Comparison of ENCODE assay signal across 18 cellular contexts in the genomic region with DNA sequence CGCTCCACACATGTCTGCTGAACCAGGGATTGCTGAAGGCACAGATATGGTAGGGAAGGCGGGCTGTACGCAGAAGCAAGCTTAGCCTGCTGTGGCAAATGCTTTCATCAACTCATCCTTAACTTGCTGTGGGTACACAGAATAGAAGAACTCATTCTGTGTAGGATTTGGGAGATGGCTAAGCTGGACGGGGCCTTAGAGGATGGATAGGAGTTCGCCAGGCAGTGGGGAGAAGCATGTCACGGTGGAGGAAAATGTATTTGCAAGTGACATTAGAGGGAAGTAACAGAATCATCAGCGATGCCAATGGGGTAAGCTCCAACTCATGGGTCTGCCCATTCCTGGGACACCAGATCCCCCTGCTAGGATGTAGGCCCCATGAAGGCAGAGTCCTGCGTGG.
DNase-seq lines count a peak whose midpoint lies in the region; ATAC-seq and TF ChIP-seq lines count a peak whose summit lies in the region.
"Had no signal": no experiment of that assay in that cellular context is flagged by ENCODE, and none has a peak within 500 bp of the region (broad histone marks: within the 10 kb centered on the region; RNA-seq: fewer than 3 reads in every experiment).

No MANE protein-coding gene starts in this region.

- no peak for TF ChIP-seq RAD21 in SK-N-SH (IDR thresholded peaks at IDR 0.05; ENCODE audit: low read length)

- H3F3A ChIP-seq in SK-N-SH (replicated peaks; ENCODE audit: insufficient read depth), result no peaks in the 10 kb centered on the region

- H3K27ac ChIP-seq in SK-N-SH (ENCODE audit: low read depth in 2 of 2, low read length in 1 of 2) (no peak overlapping the region), suprapubic skin (no peak overlapping the region)
- H3K27ac ChIP-seq: 22Rv1; A549; BLaER1 treated with 17β-estradiol and CSF1 and Interleukin-3, amounts not matched to agents 10 nM and 100 nM; C4-2B had no signal

- no peaks in the 10 kb centered on the region for H3K36me3 Mint-ChIP-seq in endothelial cell (ENCODE audit: low read depth, unreplicated experiment)
- H3K36me3 Mint-ChIP-seq in stimulated activated effector memory CD8-positive, alpha-beta T cell treated with anti-CD3 and anti-CD28 coated beads, Interleukin-12 subunit alpha, Interleukin-12 subunit beta, amount 100 ng/mL, for 72 hours, result no peaks in the 10 kb centered on the region
- H3K36me3 Mint-ChIP-seq: CD8-positive, alpha-beta T cell had no signal

- CTCF ChIA-PET in SK-N-SH (lab: Yijun Ruan, JAX), result no interaction called here

- no peak overlapping the region for H3K9ac ChIP-seq in SK-N-SH
- H3K9ac ChIP-seq: BLaER1 treated with 17β-estradiol and CSF1 and Interleukin-3, amounts not matched to agents 10 nM and 100 nM had no signal

- no peaks in the 10 kb centered on the region for H3K9me2 ChIP-seq in SK-N-SH

- no peak overlapping the region for H2AFZ ChIP-seq in SK-N-SH (ENCODE audit: low read depth)

- H3K9me3 Mint-ChIP-seq in endothelial cell (ENCODE audit: unreplicated experiment), result no peaks in the 10 kb centered on the region
- no peaks in the 10 kb centered on the region for H3K9me3 Mint-ChIP-seq in stimulated activated effector memory CD8-positive, alpha-beta T cell treated with anti-CD3 and anti-CD28 coated beads, Interleukin-12 subunit alpha, Interleukin-12 subunit beta, amount 100 ng/mL, for 72 hours
- H3K9me3 Mint-ChIP-seq: CD4-positive, alpha-beta T cell; CD8-positive, alpha-beta T cell had no signal

- peak overlapping the region; percentile 62 for H3K27ac Mint-ChIP-seq in endothelial cell (ENCODE audit: unreplicated experiment)
- H3K27ac Mint-ChIP-seq in stimulated activated effector memory CD8-positive, alpha-beta T cell treated with anti-CD3 and anti-CD28 coated beads, Interleukin-12 subunit alpha, Interleukin-12 subunit beta, amount 100 ng/mL, for 72 hours, result no peak overlapping the region
- H3K27ac Mint-ChIP-seq: B cell; CD4-positive, alpha-beta T cell; CD8-positive, alpha-beta T cell had no signal

- TF ChIP-seq CTCF in SK-N-SH (IDR thresholded peaks at IDR 0.05) (no peak), endothelial cell (IDR thresholded peaks at IDR 0.05; ENCODE audit: unreplicated experiment) (no peak), suprapubic skin (IDR thresholded peaks at IDR 0.05) (no peak)

- H3K4me1 Mint-ChIP-seq in endothelial cell (ENCODE audit: unreplicated experiment), result no peaks in the 10 kb centered on the region
- H3K4me1 Mint-ChIP-seq in stimulated activated effector memory CD8-positive, alpha-beta T cell treated with anti-CD3 and anti-CD28 coated beads, Interleukin-12 subunit alpha, Interleukin-12 subunit beta, amount 100 ng/mL, for 72 hours, result no peaks in the 10 kb centered on the region
- H3K4me1 Mint-ChIP-seq: B cell had no signal

- no peaks in the 10 kb centered on the region for H3K79me2 ChIP-seq in SK-N-SH (ENCODE audit: insufficient read depth)

- no peak for TF ChIP-seq POLR2A in suprapubic skin (IDR thresholded peaks at IDR 0.05)

- no peaks in the 10 kb centered on the region for H4K20me1 ChIP-seq in SK-N-SH (ENCODE audit: insufficient read depth)
- H4K20me1 ChIP-seq: BLaER1 treated with 17β-estradiol and CSF1 and Interleukin-3, amounts not matched to agents 10 nM and 100 nM had no signal

- H3K27me3 ChIP-seq in SK-N-SH (ENCODE audit: insufficient read depth) (no peaks in the 10 kb centered on the region), suprapubic skin (no peaks in the 10 kb centered on the region)
- H3K27me3 ChIP-seq: BLaER1 treated with 17β-estradiol and CSF1 and Interleukin-3, amounts not matched to agents 10 nM and 100 nM had no signal

- DNase-seq in SK-N-SH (no peak), endothelial cell (ENCODE audit: low spot score) (no peak), suprapubic skin (ENCODE audit: low spot score in 2 of 2) (no peak), RPMI8226 (no peak)
- no peak for DNase-seq in stimulated activated effector memory CD8-positive, alpha-beta T cell treated with anti-CD3 and anti-CD28 coated beads, Interleukin-12 subunit alpha, Interleukin-12 subunit beta, amount 100 ng/mL, for 72 hours (ENCODE audit: low spot score in 2 of 2)
- DNase-seq: AML-193; Caco-2; Calu3; CD4-positive, alpha-beta T cell; CD8-positive, alpha-beta T cell; DMS79 treated with DMSO at 0.1 percent for 48 hours; GF-D8 had no signal

- H3K4me3 Mint-ChIP-seq in endothelial cell (ENCODE audit: unreplicated experiment), result no peak overlapping the region
- H3K4me3 Mint-ChIP-seq in stimulated activated effector memory CD8-positive, alpha-beta T cell treated with anti-CD3 and anti-CD28 coated beads, Interleukin-12 subunit alpha, Interleukin-12 subunit beta, amount 100 ng/mL, for 72 hours, result no peak overlapping the region
- H3K4me3 Mint-ChIP-seq: B cell; CD4-positive, alpha-beta T cell; CD8-positive, alpha-beta T cell had no signal

- H3K4me1 ChIP-seq in SK-N-SH (ENCODE audit: control insufficient read depth in 1 of 2, insufficient read depth in 2 of 2, low read depth in 1 of 2, low read length in 1 of 2), result no peaks in the 10 kb centered on the region; a peak in 1 of 4 replicates
- H3K4me1 ChIP-seq in suprapubic skin, result no peaks in the 10 kb centered on the region
- H3K4me1 ChIP-seq: A549, Caco-2 had no signal

- H3K36me3 ChIP-seq in SK-N-SH (replicated peaks in 1 of 2; ENCODE audit: control insufficient read depth in 1 of 2, insufficient read depth in 2 of 2, low read length in 1 of 2) (no peaks in the 10 kb centered on the region), suprapubic skin (no peaks in the 10 kb centered on the region)
- H3K36me3 ChIP-seq: BLaER1 treated with 17β-estradiol and CSF1 and Interleukin-3, amounts not matched to agents 10 nM and 100 nM had no signal

- no peak for ATAC-seq in SK-N-SH treated with all-trans-retinoic acid at 6 μM for 48 hours
- peak; percentile 38 for ATAC-seq in stimulated activated effector memory CD8-positive, alpha-beta T cell treated with anti-CD3 and anti-CD28 coated beads, Interleukin-12 subunit alpha, Interleukin-12 subunit beta, amount 100 ng/mL, for 72 hours
- ATAC-seq: A549; CD8-positive, alpha-beta T cell had no signal

- WGBS in SK-N-SH (ENCODE audit: low lambda C conversion rate), result 56% methylated on average over 8 of the region's 8 CpGs
- WGBS in suprapubic skin, result 91% methylated on average over 8 of the region's 8 CpGs

- no peaks in the 10 kb centered on the region for H3K9me3 ChIP-seq in SK-N-SH
- no peaks in the 10 kb centered on the region for H3K9me3 ChIP-seq in suprapubic skin
- H3K9me3 ChIP-seq: A549; BLaER1 treated with 17β-estradiol and CSF1 and Interleukin-3, amounts not matched to agents 10 nM and 100 nM; Caco-2 had no signal

- H3K27me3 Mint-ChIP-seq in endothelial cell (ENCODE audit: unreplicated experiment), result peaks cover 3% of the 10 kb centered on the region
- H3K27me3 Mint-ChIP-seq: B cell had no signal

- POLR2A ChIA-PET in SK-N-SH (lab: Yijun Ruan, JAX), result no interaction called here

- TF ChIP-seq EP300 in SK-N-SH (IDR thresholded peaks at IDR 0.05; ENCODE audit: borderline replicate concordance in 1 of 2, low read depth in 1 of 2, low read length in 1 of 2), result no peak
- TF ChIP-seq EP300 in suprapubic skin (IDR thresholded peaks at IDR 0.05), result no peak

- no peak overlapping the region for H3K4me3 ChIP-seq in SK-N-SH (ENCODE audit: low read depth in 2 of 2, low read length in 1 of 2)
- no peak overlapping the region for H3K4me3 ChIP-seq in suprapubic skin
- H3K4me3 ChIP-seq: A549; BLaER1 treated with 17β-estradiol and CSF1 and Interleukin-3, amounts not matched to agents 10 nM and 100 nM had no signal

- no peak overlapping the region for H3K4me2 ChIP-seq in SK-N-SH
- H3K4me2 ChIP-seq: A549; BLaER1 treated with 17β-estradiol and CSF1 and Interleukin-3, amounts not matched to agents 10 nM and 100 nM had no signal

TF ChIP-seq in SK-N-SH treated with all-trans-retinoic acid at 6 μM for 48 hours, 23 proteins besides CTCF, POLR2A, EP300 and RAD21:
- TF ChIP-seq, protein P1, sequence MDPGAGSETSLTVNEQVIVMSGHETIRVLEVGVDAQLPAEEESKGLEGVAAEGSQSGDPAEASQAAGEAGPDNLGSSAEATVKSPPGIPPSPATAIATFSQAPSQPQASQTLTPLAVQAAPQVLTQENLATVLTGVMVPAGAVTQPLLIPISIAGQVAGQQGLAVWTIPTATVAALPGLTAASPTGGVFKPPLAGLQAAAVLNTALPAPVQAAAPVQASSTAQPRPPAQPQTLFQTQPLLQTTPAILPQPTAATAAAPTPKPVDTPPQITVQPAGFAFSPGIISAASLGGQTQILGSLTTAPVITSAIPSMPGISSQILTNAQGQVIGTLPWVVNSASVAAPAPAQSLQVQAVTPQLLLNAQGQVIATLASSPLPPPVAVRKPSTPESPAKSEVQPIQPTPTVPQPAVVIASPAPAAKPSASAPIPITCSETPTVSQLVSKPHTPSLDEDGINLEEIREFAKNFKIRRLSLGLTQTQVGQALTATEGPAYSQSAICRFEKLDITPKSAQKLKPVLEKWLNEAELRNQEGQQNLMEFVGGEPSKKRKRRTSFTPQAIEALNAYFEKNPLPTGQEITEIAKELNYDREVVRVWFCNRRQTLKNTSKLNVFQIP (CRISPR knock-in tag; IDR thresholded peaks at IDR 0.05; ENCODE audit: borderline replicate concordance, low read depth), result no peak
- peak; percentile 79 for TF ChIP-seq ZFP3 (CRISPR knock-in tag; IDR thresholded peaks at IDR 0.05)

TF ChIP-seq in SK-N-SH, 30 proteins besides CTCF, POLR2A, EP300 and RAD21:
- TF ChIP-seq, protein P2, sequence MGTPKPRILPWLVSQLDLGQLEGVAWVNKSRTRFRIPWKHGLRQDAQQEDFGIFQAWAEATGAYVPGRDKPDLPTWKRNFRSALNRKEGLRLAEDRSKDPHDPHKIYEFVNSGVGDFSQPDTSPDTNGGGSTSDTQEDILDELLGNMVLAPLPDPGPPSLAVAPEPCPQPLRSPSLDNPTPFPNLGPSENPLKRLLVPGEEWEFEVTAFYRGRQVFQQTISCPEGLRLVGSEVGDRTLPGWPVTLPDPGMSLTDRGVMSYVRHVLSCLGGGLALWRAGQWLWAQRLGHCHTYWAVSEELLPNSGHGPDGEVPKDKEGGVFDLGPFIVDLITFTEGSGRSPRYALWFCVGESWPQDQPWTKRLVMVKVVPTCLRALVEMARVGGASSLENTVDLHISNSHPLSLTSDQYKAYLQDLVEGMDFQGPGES (IDR thresholded peaks at IDR 0.05; ENCODE audit: low read depth, low read length), result no peak
- TF ChIP-seq MXI1 (IDR thresholded peaks at IDR 0.05; ENCODE audit: low read depth, low read length), result no peak
- TF ChIP-seq SMC3 (IDR thresholded peaks at IDR 0.05; ENCODE audit: low read depth, low read length), result no peak
- TF ChIP-seq GATA2 (CRISPR knock-in tag; IDR thresholded peaks at IDR 0.05), result no peak
- no peak for TF ChIP-seq FOXM1 (IDR thresholded peaks at IDR 0.05; ENCODE audit: low read depth)
- TF ChIP-seq MEF2A (IDR thresholded peaks at IDR 0.05; ENCODE audit: borderline replicate concordance, low read depth), result no peak
- TF ChIP-seq YY1 (IDR thresholded peaks at IDR 0.05; ENCODE audit: low read depth), result no peak
- TF ChIP-seq, protein P3, sequence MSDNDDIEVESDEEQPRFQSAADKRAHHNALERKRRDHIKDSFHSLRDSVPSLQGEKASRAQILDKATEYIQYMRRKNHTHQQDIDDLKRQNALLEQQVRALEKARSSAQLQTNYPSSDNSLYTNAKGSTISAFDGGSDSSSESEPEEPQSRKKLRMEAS (IDR thresholded peaks at IDR 0.05; ENCODE audit: low read depth), result no peak
TF ChIP-seq in SK-N-SH: peak in this region for 0.
